ENCODE assay signal across 8 cellular contexts in genomic region chr4:128635141-128635911, GRCh38.
DNase-seq lines count a peak whose midpoint lies in the region; ATAC-seq and TF ChIP-seq lines count a peak whose summit lies in the region.

No MANE protein-coding gene starts in this region.

- H3K9me3 ChIP-seq in stomach: no peaks in the 10 kb centered on the region

- peaks cover 8 to 58% (median 28%) of the 10 kb centered on the region in 4 donors for H3K4me1 ChIP-seq in stomach

- intact Hi-C loops in stomach (cut with DNase I; ENCODE audit: low total_unique reads): no loop called here

- no peaks in the 10 kb centered on the region for H3K36me3 ChIP-seq in stomach

- no peak overlapping the region for H3K4me3 ChIP-seq in stomach

- no peak for ATAC-seq in HG03039 (IDR thresholded peaks at IDR 0.05; ENCODE audit: unreplicated experiment)
- no peak for ATAC-seq in HG02798 (IDR thresholded peaks at IDR 0.05; ENCODE audit: poor library complexity, unreplicated experiment)

- peak in 1 of 4 donors; percentile 22 for TF ChIP-seq POLR2A in stomach (IDR thresholded peaks at IDR 0.05)

- WGBS in stomach, 5 donors: 27 to 54% (median 30%) methylated on average over 19 of the region's 19 CpGs

- H3K27ac ChIP-seq in VCaP (peak overlapping the region; percentile 92), stomach (peak overlapping the region; percentile 56 to 81 (median 73))

- TF ChIP-seq CTCF in VCaP (conservative IDR thresholded peaks at IDR 0.05) (no peak), stomach (IDR thresholded peaks at IDR 0.05) (no peak)

- TF ChIP-seq EP300 in stomach (IDR thresholded peaks at IDR 0.05): peak; percentile 92

- no peaks in the 10 kb centered on the region for H3K27me3 ChIP-seq in stomach

- DNase-seq in M059J (ENCODE audit: low read depth) (peak; percentile 86), iPS-NIHi7 (ENCODE audit: extremely low spot score) (peak; percentile 15), stomach (peak; percentile 97), HCEC 1CT (no peak), UCSD-AML1 (lab: John Stamatoyannopoulos, UW; ENCODE audit: unreplicated experiment) (no peak)

Comparison
In these comparisons a context has a peak if more than half of its experiments do, and no peak if none do; other contexts are left out.
1. DNase-seq: peak in M059J (single experiment), iPS-NIHi7 (single experiment) and stomach (single experiment); none in HCEC 1CT (single experiment) and UCSD-AML1 (single experiment).